In the genomic region with DNA sequence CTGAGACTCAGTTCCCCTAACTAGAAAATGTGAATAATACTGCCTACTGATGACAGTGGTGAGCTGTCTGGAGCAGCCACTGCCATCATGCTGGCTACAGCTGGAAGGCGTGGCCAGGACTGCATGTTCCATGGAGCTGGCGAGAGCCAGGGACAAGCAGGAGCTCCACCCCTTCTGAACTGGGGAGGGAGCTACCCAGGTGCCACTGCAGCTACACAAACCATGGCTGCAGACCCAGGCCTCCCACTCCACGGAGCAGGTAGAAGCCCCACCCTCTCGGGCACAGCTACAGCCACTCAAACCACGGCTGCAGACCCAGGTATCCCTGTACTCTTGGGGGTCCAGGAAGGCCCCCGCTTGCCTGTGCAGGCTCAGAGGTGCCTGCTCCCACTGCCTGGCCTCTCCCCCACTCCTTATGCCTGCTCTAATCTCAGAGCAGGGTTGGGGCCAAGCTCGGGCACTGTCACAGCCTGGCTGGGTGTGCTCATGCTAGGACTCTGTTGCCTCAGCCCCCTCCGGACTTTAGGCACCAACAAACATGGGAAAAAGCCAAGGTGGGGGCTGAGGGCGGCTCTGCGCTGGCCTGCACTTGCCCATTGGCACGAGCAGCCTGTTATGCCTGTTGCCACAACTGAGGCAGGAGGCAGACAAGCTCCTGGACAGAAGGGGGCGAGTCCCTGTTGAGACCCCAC, we compare ENCODE assay signal across 1 cellular context.
TF ChIP-seq lines count a peak whose summit lies in the region.

No MANE protein-coding gene starts in this region.

TF ChIP-seq in WTC11, 78 proteins besides CTCF, POLR2A, EP300 and RAD21 (continued from another document):
- TF ChIP-seq, protein P1, sequence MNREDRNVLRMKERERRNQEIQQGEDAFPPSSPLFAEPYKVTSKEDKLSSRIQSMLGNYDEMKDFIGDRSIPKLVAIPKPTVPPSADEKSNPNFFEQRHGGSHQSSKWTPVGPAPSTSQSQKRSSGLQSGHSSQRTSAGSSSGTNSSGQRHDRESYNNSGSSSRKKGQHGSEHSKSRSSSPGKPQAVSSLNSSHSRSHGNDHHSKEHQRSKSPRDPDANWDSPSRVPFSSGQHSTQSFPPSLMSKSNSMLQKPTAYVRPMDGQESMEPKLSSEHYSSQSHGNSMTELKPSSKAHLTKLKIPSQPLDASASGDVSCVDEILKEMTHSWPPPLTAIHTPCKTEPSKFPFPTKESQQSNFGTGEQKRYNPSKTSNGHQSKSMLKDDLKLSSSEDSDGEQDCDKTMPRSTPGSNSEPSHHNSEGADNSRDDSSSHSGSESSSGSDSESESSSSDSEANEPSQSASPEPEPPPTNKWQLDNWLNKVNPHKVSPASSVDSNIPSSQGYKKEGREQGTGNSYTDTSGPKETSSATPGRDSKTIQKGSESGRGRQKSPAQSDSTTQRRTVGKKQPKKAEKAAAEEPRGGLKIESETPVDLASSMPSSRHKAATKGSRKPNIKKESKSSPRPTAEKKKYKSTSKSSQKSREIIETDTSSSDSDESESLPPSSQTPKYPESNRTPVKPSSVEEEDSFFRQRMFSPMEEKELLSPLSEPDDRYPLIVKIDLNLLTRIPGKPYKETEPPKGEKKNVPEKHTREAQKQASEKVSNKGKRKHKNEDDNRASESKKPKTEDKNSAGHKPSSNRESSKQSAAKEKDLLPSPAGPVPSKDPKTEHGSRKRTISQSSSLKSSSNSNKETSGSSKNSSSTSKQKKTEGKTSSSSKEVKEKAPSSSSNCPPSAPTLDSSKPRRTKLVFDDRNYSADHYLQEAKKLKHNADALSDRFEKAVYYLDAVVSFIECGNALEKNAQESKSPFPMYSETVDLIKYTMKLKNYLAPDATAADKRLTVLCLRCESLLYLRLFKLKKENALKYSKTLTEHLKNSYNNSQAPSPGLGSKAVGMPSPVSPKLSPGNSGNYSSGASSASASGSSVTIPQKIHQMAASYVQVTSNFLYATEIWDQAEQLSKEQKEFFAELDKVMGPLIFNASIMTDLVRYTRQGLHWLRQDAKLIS (CRISPR knock-in tag; IDR thresholded peaks at IDR 0.05; ENCODE audit: borderline replicate concordance): no peak
